ENCODE assay signal across 16 cellular contexts in the genomic region with DNA sequence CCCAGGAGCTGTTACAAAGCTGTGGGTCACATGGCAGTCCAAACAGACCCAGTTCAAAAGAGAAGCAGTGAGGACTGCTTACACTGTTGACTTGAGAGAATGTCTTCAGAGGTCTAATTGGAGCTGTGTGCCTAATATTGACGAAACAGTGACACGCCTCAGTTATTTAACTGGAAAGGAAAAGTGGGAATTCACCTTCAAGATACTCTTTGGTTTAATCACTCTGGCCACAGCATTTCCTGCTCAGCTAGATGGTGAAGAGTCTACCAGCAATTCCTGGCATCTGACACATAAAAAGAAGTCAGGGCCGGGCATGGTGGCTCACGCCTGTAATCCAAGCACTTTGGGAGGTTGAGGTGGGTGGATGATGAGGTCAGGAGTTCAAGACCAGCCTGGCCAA.
DNase-seq lines count a peak whose midpoint lies in the region; ATAC-seq, FAIRE-seq and TF ChIP-seq lines count a peak whose summit lies in the region.
"Had no signal": no experiment of that assay in that cellular context is flagged by ENCODE, and none has a peak within 500 bp of the region (broad histone marks: within the 10 kb centered on the region; RNA-seq: fewer than 3 reads in every experiment).

No MANE protein-coding gene starts in this region.

- no peak overlapping the region for H3K4me3 Mint-ChIP-seq in astrocyte (ENCODE audit: unreplicated experiment)
- no peak overlapping the region for H3K4me3 Mint-ChIP-seq in naive thymus-derived CD4-positive, alpha-beta T cell
- H3K4me3 Mint-ChIP-seq: neural crest cell had no signal

- H3K4me1 Mint-ChIP-seq in astrocyte (ENCODE audit: low read depth, unreplicated experiment), result no peaks in the 10 kb centered on the region
- H3K4me1 Mint-ChIP-seq in naive thymus-derived CD4-positive, alpha-beta T cell, result peaks cover 9 to 62% (median 27%) of the 10 kb centered on the region in 7 donors

- TF ChIP-seq CTCF in astrocyte (IDR thresholded peaks at IDR 0.05; ENCODE audit: insufficient read depth, low read depth, low read length), result no peak

- H3K27me3 ChIP-seq in astrocyte (ENCODE audit: insufficient read depth, low read length), result no peaks in the 10 kb centered on the region
- H3K27me3 ChIP-seq in naive thymus-derived CD4-positive, alpha-beta T cell (ENCODE audit: control insufficient read depth in 2 of 2, insufficient read depth in 2 of 2, low read length in 2 of 2), result no peaks in the 10 kb centered on the region
- H3K27me3 ChIP-seq: Peyer's patch had no signal

- H3K27me3 Mint-ChIP-seq in astrocyte (ENCODE audit: low read depth, unreplicated experiment), result peaks cover 7% of the 10 kb centered on the region
- peaks cover 0 to 5% (median 0%) of the 10 kb centered on the region in 5 donors for H3K27me3 Mint-ChIP-seq in naive thymus-derived CD4-positive, alpha-beta T cell

- peaks cover 2% of the 10 kb centered on the region for H3K9me3 Mint-ChIP-seq in astrocyte (ENCODE audit: unreplicated experiment)
- peaks cover 0 to 8% (median 0%) of the 10 kb centered on the region in 11 donors for H3K9me3 Mint-ChIP-seq in naive thymus-derived CD4-positive, alpha-beta T cell

- H3K36me3 ChIP-seq in astrocyte (ENCODE audit: insufficient read depth, low read length), result no peaks in the 10 kb centered on the region
- no peaks in the 10 kb centered on the region for H3K36me3 ChIP-seq in naive thymus-derived CD4-positive, alpha-beta T cell (ENCODE audit: control insufficient read depth in 2 of 3, insufficient read depth in 3 of 3, low read length in 3 of 3)
- H3K36me3 ChIP-seq: Peyer's patch, suprapubic skin had no signal

- DNase-seq in activated gamma-delta T cell treated with Interleukin-2 at 50 U/mL for 16 hours, result peak; percentile 3
- no peak for DNase-seq in activated gamma-delta T cell (lab: John Stamatoyannopoulos, UW)
- DNase-seq in HT1080 (ENCODE audit: low read depth), result peak; percentile 58
- peak; percentile 67 for DNase-seq in astrocyte (ENCODE audit: low read depth)
- DNase-seq in naive thymus-derived CD4-positive, alpha-beta T cell, result no peak
- DNase-seq in NK-92 treated with Interleukin-12 subunit alpha and Interleukin-12 subunit beta, amount 100 ng/mL, for 24 hours (lab: John Stamatoyannopoulos, UW), result no peak
- DNase-seq in hypothalamus (lab: John Stamatoyannopoulos, UW), result no peak
- DNase-seq in hippocampal formation (lab: John Stamatoyannopoulos, UW), result no peak
- DNase-seq: activated CD8-positive, alpha-beta memory T cell treated with anti-CD3 and anti-CD28 coated beads for 24 hours; activated effector memory CD4-positive, alpha-beta T cell treated with anti-CD3 and anti-CD28 coated beads, Interleukin-2, amount 50 U/mL, for 16 hours; islet precursor cell; NCI-H1436 treated with DMSO at 0.1 percent for 48 hours; NCI-H2171 treated with DMSO at 0.1 percent for 48 hours; Peyer's patch had no signal

- CTCF ChIA-PET in naive thymus-derived CD4-positive, alpha-beta T cell (lab: Charles Lee), result no interaction called here

- H3K9me3 ChIP-seq in astrocyte (ENCODE audit: insufficient read depth, low read depth, low read length), result no peaks in the 10 kb centered on the region
- no peaks in the 10 kb centered on the region for H3K9me3 ChIP-seq in naive thymus-derived CD4-positive, alpha-beta T cell (ENCODE audit: control insufficient read depth in 2 of 3, low read length in 3 of 3)
- H3K9me3 ChIP-seq: Peyer's patch, suprapubic skin had no signal

- no peak for FAIRE-seq in astrocyte (lab: Jason Lieb, UNC)

- no peak overlapping the region for H3K4me3 ChIP-seq in astrocyte (ENCODE audit: insufficient read depth, low read depth, low read length)
- H3K4me3 ChIP-seq in naive thymus-derived CD4-positive, alpha-beta T cell (ENCODE audit: low read length), result no peak overlapping the region
- H3K4me3 ChIP-seq: Peyer's patch, suprapubic skin had no signal

- H3K36me3 Mint-ChIP-seq in astrocyte (ENCODE audit: low read depth, unreplicated experiment), result no peaks in the 10 kb centered on the region
- peaks cover 0 to 16% (median 0%) of the 10 kb centered on the region in 5 donors for H3K36me3 Mint-ChIP-seq in naive thymus-derived CD4-positive, alpha-beta T cell

- H3K27ac Mint-ChIP-seq in astrocyte (ENCODE audit: unreplicated experiment), result no peak overlapping the region
- no peak overlapping the region for H3K27ac Mint-ChIP-seq in naive thymus-derived CD4-positive, alpha-beta T cell

- H3K4me1 ChIP-seq in astrocyte (ENCODE audit: insufficient read depth, low read length), result no peaks in the 10 kb centered on the region
- H3K4me1 ChIP-seq in naive thymus-derived CD4-positive, alpha-beta T cell (ENCODE audit: control insufficient read depth in 2 of 2, insufficient read depth in 2 of 2, low read length in 2 of 2), result peaks cover 26 to 28% of the 10 kb centered on the region in 2 donors
- H3K4me1 ChIP-seq: Peyer's patch, suprapubic skin had no signal

- intact Hi-C loops in naive thymus-derived CD4-positive, alpha-beta T cell (cut with micrococcal nuclease), result no loop called here

- H2AFZ ChIP-seq in astrocyte (ENCODE audit: low read depth, low read length), result no peak overlapping the region

- no peak overlapping the region for H3K9ac ChIP-seq in astrocyte (ENCODE audit: low read length)

- ATAC-seq in naive thymus-derived CD4-positive, alpha-beta T cell, result peak; percentile 49

- H4K20me1 ChIP-seq in astrocyte (ENCODE audit: insufficient read depth, low read length), result no peaks in the 10 kb centered on the region

- POLR2A ChIA-PET in naive thymus-derived CD4-positive, alpha-beta T cell (lab: Charles Lee), result no interaction called here

- no peak overlapping the region for H3K27ac ChIP-seq in astrocyte (ENCODE audit: low read depth, low read length)
- no peak overlapping the region for H3K27ac ChIP-seq in naive thymus-derived CD4-positive, alpha-beta T cell (ENCODE audit: low read depth, low read length)
- H3K27ac ChIP-seq: Peyer's patch, suprapubic skin had no signal

- no peak overlapping the region for H3K4me2 ChIP-seq in astrocyte (ENCODE audit: low read length)

- H3K79me2 ChIP-seq in astrocyte (ENCODE audit: insufficient read depth, low read length), result no peaks in the 10 kb centered on the region

Comparison
In these comparisons a context has a peak if more than half of its experiments do, and no peak if none do; other contexts are left out.
1. DNase-seq: peak in activated gamma-delta T cell treated with Interleukin-2 at 50 U/mL for 16 hours (single experiment), HT1080 (single experiment) and astrocyte (single experiment); none in activated gamma-delta T cell (single experiment), naive thymus-derived CD4-positive, alpha-beta T cell (0 of 9), NK-92 treated with Interleukin-12 subunit alpha and Interleukin-12 subunit beta, amount 100 ng/mL, for 24 hours (single experiment), hypothalamus (0 of 51) and hippocampal formation (0 of 2).